ENCODE assay signal across 1 cellular context in genomic region chr3:181722156-181722555, GRCh38.
TF ChIP-seq lines count a peak whose summit lies in the region.

No MANE protein-coding gene starts in this region.

TF ChIP-seq in H1, 55 proteins besides CTCF, POLR2A, EP300 and RAD21 (continued from another document):
- TF ChIP-seq E2F6 (IDR thresholded peaks at IDR 0.05): 0 out of 2 replicates have a peak, but pooled peaks have one; percentile 46
- no peak for TF ChIP-seq JUND (IDR thresholded peaks at IDR 0.05; ENCODE audit: low read length)
- TF ChIP-seq CTBP2 (IDR thresholded peaks at IDR 0.05; ENCODE audit: borderline replicate concordance, insufficient read depth, insufficient read length, low read length): no peak
- TF ChIP-seq TBP (IDR thresholded peaks at IDR 0.05; ENCODE audit: low read depth, low read length): no peak
- peak; percentile 96 for TF ChIP-seq TCF12 (IDR thresholded peaks at IDR 0.05; ENCODE audit: low read depth, low read length)
- 0 out of 2 replicates have a peak, but pooled peaks have one; percentile 39 for TF ChIP-seq SP1 (IDR thresholded peaks at IDR 0.05; ENCODE audit: low read depth, low read length)
